ENCODE assay signal across 34 cellular contexts in the genomic region with DNA sequence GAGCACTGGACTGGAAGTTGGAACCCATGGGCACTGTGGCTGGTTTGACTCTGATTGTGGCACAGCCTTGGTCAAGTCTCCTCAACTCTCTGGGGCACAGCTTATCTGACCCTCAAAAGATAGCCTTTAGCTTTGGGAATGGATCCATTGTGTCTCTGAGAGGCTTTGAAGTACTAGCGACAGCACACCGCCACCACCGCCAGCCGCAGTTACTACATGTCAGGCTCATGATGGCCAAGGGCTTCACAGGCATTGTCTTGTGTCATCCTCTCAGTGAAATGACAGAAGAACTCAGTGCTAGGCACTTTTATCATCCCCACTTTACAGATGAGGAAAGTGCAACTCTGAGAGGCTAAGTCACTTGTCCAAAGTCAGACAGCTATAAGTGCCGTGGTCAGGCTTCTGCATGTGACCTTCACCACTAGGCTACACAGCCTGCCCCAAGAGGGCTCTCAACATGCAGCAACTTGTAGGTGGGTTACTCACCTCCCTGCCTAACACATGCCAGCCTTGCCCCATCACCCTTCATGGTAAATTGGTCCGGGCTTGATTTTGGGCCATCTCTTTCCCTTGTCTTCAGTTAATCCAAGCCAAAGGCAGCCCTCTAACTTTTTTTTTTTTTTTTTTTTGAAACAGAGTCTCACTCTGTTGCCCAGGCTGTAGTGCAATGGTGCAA. TPM values are rescaled to one million over a fixed set of nuclear protein-coding genes. Genes with fewer than 3 reads are reported as not detected.
"Had no signal": no experiment of that assay in that cellular context is flagged by ENCODE, and none has a peak within 500 bp of the region (broad histone marks: within the 10 kb centered on the region; RNA-seq: fewer than 3 reads in every experiment).

No MANE protein-coding gene starts in this region.

- FAIRE-seq: islet of Langerhans, kidney had no signal

- DNase-seq: hypothalamus; immature natural killer cell; kidney; left colon; left lung; lower lobe of right lung; mesendoderm; naive B cell; natural killer cell; nephron progenitor cell; occipital lobe; right lobe of liver; stimulated activated CD4-positive, alpha-beta T cell treated with anti-CD3 and anti-CD28 coated beads, Interleukin-1b, Interleukin-23, amount 100 ng/mL, for 48 hours; stimulated activated CD4-positive, alpha-beta T cell treated with anti-CD3 and anti-CD28 coated beads, Interleukin-2, amount 100 ng/mL, for 48 hours; stimulated activated CD4-positive, alpha-beta T cell treated with anti-CD3 and anti-CD28 coated beads, Interleukin-4, amount 100 ng/mL, for 4 hours; stimulated activated CD8-positive, alpha-beta memory T cell treated with anti-CD3 and anti-CD28 coated beads, Interleukin-4, amount 100 ng/mL, for 48 hours; stimulated activated naive CD4-positive, alpha-beta T cell treated with Interleukin-2 at 50 U/mL for 16 hours; stimulated activated naive CD8-positive, alpha-beta T cell treated with anti-CD3 and anti-CD28 coated beads, Interleukin-15, amount 100 ng/mL, for 72 hours; substantia nigra; upper lobe of left lung had no signal

- H3K27me3 ChIP-seq: left lung, neural progenitor cell, neutrophil, right atrium auricular region, right lobe of liver, tibial nerve, upper lobe of left lung, vagina had no signal

- H3K4me3 Mint-ChIP-seq: immature natural killer cell; mesothelial cell of epicardium; naive B cell; natural killer cell; nephron progenitor cell; neural progenitor cell; stimulated activated memory B cell treated with anti-CD40 and anti-IgM and Interleukin-4, amounts not matched to agents 10 μg/mL and 1 μg/mL and 100 μg/mL, for 72 hours; stimulated activated naive CD8-positive, alpha-beta T cell treated with anti-CD3 and anti-CD28 coated beads, Interleukin-15, amount 100 ng/mL, for 72 hours had no signal

- H3K4me3 ChIP-seq: left lung, lower lobe of right lung, neural progenitor cell, right atrium auricular region, right lobe of liver, smooth muscle cell, tibial nerve, upper lobe of left lung, vagina had no signal

- H3K27me3 Mint-ChIP-seq: stimulated activated naive CD8-positive, alpha-beta T cell treated with anti-CD3 and anti-CD28 coated beads, Interleukin-15, amount 100 ng/mL, for 72 hours had no signal

- H3K36me3 ChIP-seq: left lung, lower lobe of right lung, neural progenitor cell, neutrophil, right atrium auricular region, right lobe of liver, upper lobe of left lung, vagina had no signal

- H3K27ac ChIP-seq: left lung, lower lobe of right lung, neural progenitor cell, neutrophil, parathyroid adenoma, right atrium auricular region, right lobe of liver, tibial nerve, upper lobe of left lung, vagina had no signal

- H3K9me3 Mint-ChIP-seq: immature natural killer cell; mesothelial cell of epicardium; naive B cell; natural killer cell; nephron progenitor cell; neural progenitor cell; stimulated activated memory B cell treated with anti-CD40 and anti-IgM and Interleukin-4, amounts not matched to agents 10 μg/mL and 1 μg/mL and 100 μg/mL, for 72 hours; stimulated activated naive CD8-positive, alpha-beta T cell treated with anti-CD3 and anti-CD28 coated beads, Interleukin-15, amount 100 ng/mL, for 72 hours had no signal

- H3K36me3 Mint-ChIP-seq: immature natural killer cell; mesothelial cell of epicardium; naive B cell; natural killer cell; neural progenitor cell; stimulated activated memory B cell treated with anti-CD40 and anti-IgM and Interleukin-4, amounts not matched to agents 10 μg/mL and 1 μg/mL and 100 μg/mL, for 72 hours had no signal

- H3K27ac Mint-ChIP-seq: immature natural killer cell; mesothelial cell of epicardium; naive B cell; natural killer cell; nephron progenitor cell; neural progenitor cell; stimulated activated memory B cell treated with anti-CD40 and anti-IgM and Interleukin-4, amounts not matched to agents 10 μg/mL and 1 μg/mL and 100 μg/mL, for 72 hours; stimulated activated naive CD8-positive, alpha-beta T cell treated with anti-CD3 and anti-CD28 coated beads, Interleukin-15, amount 100 ng/mL, for 72 hours had no signal

- H3K4me1 Mint-ChIP-seq: immature natural killer cell; stimulated activated naive CD8-positive, alpha-beta T cell treated with anti-CD3 and anti-CD28 coated beads, Interleukin-15, amount 100 ng/mL, for 72 hours had no signal

- H3K4me1 ChIP-seq: left lung, neural progenitor cell, parathyroid adenoma, right lobe of liver, tibial nerve, vagina had no signal

- H3K9me3 ChIP-seq: left lung, lower lobe of right lung, neutrophil, right atrium auricular region, right lobe of liver, tibial nerve, upper lobe of left lung, vagina had no signal

- ATAC-seq: left colon; left lung; lower lobe of right lung; natural killer cell; right lobe of liver; stimulated activated memory B cell treated with anti-CD40 and anti-IgM and Interleukin-4, amounts not matched to agents 10 μg/mL and 1 μg/mL and 100 μg/mL, for 72 hours; stimulated activated naive CD8-positive, alpha-beta T cell treated with anti-CD3 and anti-CD28 coated beads, Interleukin-15, amount 100 ng/mL, for 72 hours had no signal

RNA-seq across cellular contexts. Expression of gene C10orf105, which starts 44.1 kb away (rescaled TPM):
- total RNA-seq: osteocyte, pulmonary artery endothelial cell, renal cortical epithelial cell, skeletal muscle tissue had no signal
